Comparison of ENCODE assay signal across 1 cellular context in genomic region chr10:3812141-3812540, GRCh38.
TF ChIP-seq lines count a peak whose summit lies in the region.

No MANE protein-coding gene starts in this region.

TF ChIP-seq in GM12878, 131 proteins besides CTCF, POLR2A, EP300 and RAD21 (continued from another document):
- TF ChIP-seq E2F4 (IDR thresholded peaks at IDR 0.05; ENCODE audit: low read depth, low read length): no peak
- no peak for TF ChIP-seq JUND (IDR thresholded peaks at IDR 0.05; ENCODE audit: low read depth, low read length)
- no peak for TF ChIP-seq ZNF592 (IDR thresholded peaks at IDR 0.05)
- TF ChIP-seq POLR2AphosphoS2 (IDR thresholded peaks at IDR 0.05; ENCODE audit: low read depth, low read length): no peak
- no peak for TF ChIP-seq RELB (IDR thresholded peaks at IDR 0.05; ENCODE audit: low read depth)
- TF ChIP-seq HCFC1 (IDR thresholded peaks at IDR 0.05; ENCODE audit: low read length): no peak
- TF ChIP-seq E4F1 (IDR thresholded peaks at IDR 0.05; ENCODE audit: borderline replicate concordance, partially characterized antibody): no peak
- TF ChIP-seq FOXM1 (IDR thresholded peaks at IDR 0.05; ENCODE audit: low read depth, low read length): no peak
- TF ChIP-seq RBBP5 (conservative IDR thresholded peaks at IDR 0.05): no peak
- TF ChIP-seq GATAD2B (conservative IDR thresholded peaks at IDR 0.05; ENCODE audit: low read depth): no peak
- TF ChIP-seq IKZF2 (IDR thresholded peaks at IDR 0.05): no peak
- TF ChIP-seq NR2C1 (IDR thresholded peaks at IDR 0.05): no peak
- no peak for TF ChIP-seq MTA2 (IDR thresholded peaks at IDR 0.05; ENCODE audit: low read depth)
- no peak for TF ChIP-seq SREBF1 (IDR thresholded peaks at IDR 0.05; ENCODE audit: low read length)
- TF ChIP-seq MEF2A (IDR thresholded peaks at IDR 0.05; ENCODE audit: insufficient read depth, low read depth, low read length): no peak
